Comparison of ENCODE assay signal across 14 cellular contexts in the genomic region with DNA sequence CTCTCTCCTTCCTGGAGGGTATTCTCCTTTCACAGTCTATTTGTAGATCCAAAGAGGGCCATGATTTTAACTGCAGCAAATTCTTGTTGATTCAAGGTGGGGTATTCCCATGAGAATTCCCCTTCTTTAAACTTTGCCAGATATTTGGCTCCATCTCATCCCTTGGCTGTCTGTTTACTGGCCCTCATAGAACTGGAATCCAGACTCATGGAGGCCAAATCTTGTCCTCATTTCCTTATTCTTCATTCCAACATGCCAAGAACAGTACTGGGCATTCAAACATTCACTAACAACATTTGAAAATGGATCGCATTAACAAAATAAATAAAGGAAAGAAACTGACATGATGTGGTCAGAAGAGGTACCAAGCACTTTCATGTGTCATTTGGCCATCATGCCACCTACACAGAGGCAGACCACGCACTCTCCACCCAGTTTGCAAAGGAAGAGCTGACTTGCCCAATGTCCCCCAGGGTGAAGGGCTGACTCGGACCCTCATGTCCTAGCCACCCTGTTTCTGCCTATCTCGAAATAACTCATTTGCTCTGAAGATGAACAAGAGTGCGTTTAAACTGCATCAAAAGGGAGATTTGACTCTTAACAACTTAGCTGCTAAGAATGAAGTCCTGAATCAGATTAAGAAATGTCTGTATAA. TPM values are rescaled to one million over a fixed set of nuclear protein-coding genes. Genes with fewer than 3 reads are reported as not detected.
DNase-seq lines count a peak whose midpoint lies in the region; ATAC-seq, FAIRE-seq and TF ChIP-seq lines count a peak whose summit lies in the region.
"Had no signal": no experiment of that assay in that cellular context is flagged by ENCODE, and none has a peak within 500 bp of the region (broad histone marks: within the 10 kb centered on the region; RNA-seq: fewer than 3 reads in every experiment).

No MANE protein-coding gene starts in this region.

- in situ Hi-C loops in HepG2 (cut with HindIII; ENCODE audit: extremely low pct_ligation_motif_present, low pct_unique_long_range_greater_than_20kb): no loop called here

- no peaks in the 10 kb centered on the region for H3K79me2 ChIP-seq in HepG2 (ENCODE audit: insufficient read depth, low read length)

- peaks cover 4% of the 10 kb centered on the region for H3K36me3 Mint-ChIP-seq in natural killer cell treated with Interleukin-12 subunit alpha and Interleukin-12 subunit beta and Interleukin-15 and Interleukin-18, amount 100 ng/mL, for 72 hours

- H3K27ac ChIP-seq in liver (ENCODE audit: low read depth in 1 of 2, low read length in 2 of 2) (peak overlapping the region; percentile 33 to 63), HepG2 (ENCODE audit: extremely low read length, insufficient read depth, low read length) (no peak overlapping the region), esophagus squamous epithelium (peak overlapping the region; percentile 33 to 67 (median 60))
- H3K27ac ChIP-seq: epithelial cell of prostate had no signal

- no peaks in the 10 kb centered on the region for H3K27me3 Mint-ChIP-seq in natural killer cell treated with Interleukin-12 subunit alpha and Interleukin-12 subunit beta and Interleukin-15 and Interleukin-18, amount 100 ng/mL, for 72 hours

- no peaks in the 10 kb centered on the region for H3K9me3 Mint-ChIP-seq in natural killer cell treated with Interleukin-12 subunit alpha and Interleukin-12 subunit beta and Interleukin-15 and Interleukin-18, amount 100 ng/mL, for 72 hours

- BruUV-seq in HepG2 (replicated peaks; lab: Mats Ljungman, UMichigan): no TSS peak

- intact Hi-C loops in HepG2 (cut with micrococcal nuclease; ENCODE audit: unreplicated experiment) (no loop called here), esophagus squamous epithelium (cut with DNase I) (no loop called here)

- peaks cover 2 to 17% (median 15%) of the 10 kb centered on the region in 4 donors for H3K4me1 ChIP-seq in liver (ENCODE audit: control insufficient read depth in 4 of 4, insufficient read depth in 4 of 4, low read length in 3 of 4)
- peaks cover 10% of the 10 kb centered on the region for H3K4me1 ChIP-seq in HepG2 (ENCODE audit: insufficient read depth, low read length)
- H3K4me1 ChIP-seq in esophagus squamous epithelium: peaks cover 16 to 59% (median 28%) of the 10 kb centered on the region in 3 donors

- no peak for ATAC-seq in HepG2
- peak in 1 of 2 donors; percentile 71 for ATAC-seq in natural killer cell treated with Interleukin-12 subunit alpha and Interleukin-12 subunit beta and Interleukin-15 and Interleukin-18, amount 100 ng/mL, for 72 hours

- no peak for DNase-seq in HepG2 (ENCODE audit: low spot score)
- DNase-seq in esophagus squamous epithelium (lab: John Stamatoyannopoulos, UW): no peak
- DNase-seq in natural killer cell treated with Interleukin-12 subunit alpha and Interleukin-12 subunit beta and Interleukin-15 and Interleukin-18, amount 100 ng/mL, for 72 hours (ENCODE audit: low spot score): no peak
- DNase-seq in foreskin melanocyte: no peak
- DNase-seq in islet precursor cell: no peak
- no peak for DNase-seq in DMS79 treated with DMSO at 0.1 percent for 48 hours (lab: John Stamatoyannopoulos, UW)
- DNase-seq in NCI-H524 treated with DMSO at 0.1 percent for 48 hours (lab: John Stamatoyannopoulos, UW): no peak
- DNase-seq: NCI-H2107, T-helper 2 cell, trophoblast cell had no signal

- TF ChIP-seq POLR2A in HepG2 (IDR thresholded peaks at IDR 0.05; ENCODE audit: insufficient read depth in 1 of 2, low read depth in 2 of 2, low read length in 2 of 2): no peak
- TF ChIP-seq POLR2A in esophagus squamous epithelium (IDR thresholded peaks at IDR 0.05): no peak

- no peak overlapping the region for H3K9ac ChIP-seq in liver (ENCODE audit: low read depth in 1 of 2, low read length in 2 of 2)
- no peak overlapping the region for H3K9ac ChIP-seq in HepG2 (ENCODE audit: insufficient read depth, low read depth, low read length)

- no peak overlapping the region for H2AFZ ChIP-seq in HepG2 (ENCODE audit: low read length)

- no peak overlapping the region for H3K4me2 ChIP-seq in HepG2 (ENCODE audit: low read depth, low read length)

- TF ChIP-seq RAD21 in liver (IDR thresholded peaks at IDR 0.05): no peak
- TF ChIP-seq RAD21 in HepG2 (CRISPR knock-in tag; IDR thresholded peaks at IDR 0.05): no peak

- FAIRE-seq in HepG2 (lab: Jason Lieb, UNC): no peak
- FAIRE-seq: GM18507, keratinocyte had no signal

- H3K27ac Mint-ChIP-seq in natural killer cell treated with Interleukin-12 subunit alpha and Interleukin-12 subunit beta and Interleukin-15 and Interleukin-18, amount 100 ng/mL, for 72 hours: peak overlapping the region; percentile 63 to 90

- TF ChIP-seq EP300 in HepG2 (IDR thresholded peaks at IDR 0.05; ENCODE audit: low read depth in 2 of 2, low read length in 2 of 2): no peak
- TF ChIP-seq EP300 in HepG2 (CRISPR knock-in tag; IDR thresholded peaks at IDR 0.05; ENCODE audit: borderline replicate concordance): no peak

- H3K4me1 Mint-ChIP-seq in natural killer cell treated with Interleukin-12 subunit alpha and Interleukin-12 subunit beta and Interleukin-15 and Interleukin-18, amount 100 ng/mL, for 72 hours (ENCODE audit: low read depth in 2 of 2): peaks cover 32 to 52% of the 10 kb centered on the region in 2 donors

- POLR2A ChIA-PET in HepG2 (lab: Yijun Ruan, JAX): no interaction called here

- H3K27me3 ChIP-seq in liver (ENCODE audit: control insufficient read depth in 4 of 4, insufficient read depth in 4 of 4, low read length in 3 of 4) (no peaks in the 10 kb centered on the region), HepG2 (ENCODE audit: control insufficient read depth in 1 of 2, insufficient read depth in 2 of 2, low read length in 2 of 2) (no peaks in the 10 kb centered on the region), esophagus squamous epithelium (no peaks in the 10 kb centered on the region)

- H4K20me1 ChIP-seq in HepG2 (ENCODE audit: insufficient read depth, low read length): no peaks in the 10 kb centered on the region

- CTCF ChIA-PET in HepG2 (lab: Yijun Ruan, JAX; ENCODE audit: low intra/inter-chr PET ratio, low total read pairs): no interaction called here

- H3K36me3 ChIP-seq in liver (ENCODE audit: control insufficient read depth in 4 of 4, insufficient read depth in 3 of 4, low read depth in 1 of 4, low read length in 3 of 4) (no peaks in the 10 kb centered on the region), HepG2 (replicated peaks in 1 of 2; ENCODE audit: control insufficient read depth in 1 of 2, insufficient read depth in 2 of 2, low read length in 2 of 2) (peaks cover 3 to 7% of the 10 kb centered on the region in 2 experiments; a peak in 3 of 5 replicates), esophagus squamous epithelium (peaks cover 0 to 8% (median 0%) of the 10 kb centered on the region in 3 donors)

- H3K9me3 ChIP-seq in liver (ENCODE audit: control insufficient read depth in 4 of 4, low read length in 3 of 4) (no peaks in the 10 kb centered on the region), HepG2 (ENCODE audit: low read length) (no peaks in the 10 kb centered on the region), esophagus squamous epithelium (no peaks in the 10 kb centered on the region)

- WGBS in liver: 89% methylated on average over 5 of the region's 5 CpGs
- 95% methylated on average over 5 of the region's 5 CpGs for WGBS in HepG2 (ENCODE audit: low lambda C conversion rate)
- WGBS in esophagus squamous epithelium, 2 donors: 63 to 69% methylated on average over 5 of the region's 5 CpGs

- TF ChIP-seq CTCF in liver (IDR thresholded peaks at IDR 0.05; ENCODE audit: low read depth, low read length, missing input control) (no peak), HepG2 (CRISPR knock-in tag; IDR thresholded peaks at IDR 0.05) (no peak), esophagus squamous epithelium (IDR thresholded peaks at IDR 0.05) (no peak)

- peak overlapping the region; percentile 23 for H3K4me3 Mint-ChIP-seq in natural killer cell treated with Interleukin-12 subunit alpha and Interleukin-12 subunit beta and Interleukin-15 and Interleukin-18, amount 100 ng/mL, for 72 hours

- H3K4me3 ChIP-seq in liver (ENCODE audit: low read depth in 1 of 3, low read length in 3 of 3) (no peak overlapping the region), HepG2 (replicated peaks in 1 of 3; ENCODE audit: insufficient read depth in 1 of 3, low read depth in 2 of 3, low read length in 3 of 3) (no peak overlapping the region), esophagus squamous epithelium (no peak overlapping the region)

RNA-seq across cellular contexts. Expression of gene SLC35B1, which starts 23.1 kb away (rescaled TPM):
- 10 to 100 TPM; 29.8 to 90.1 TPM for total RNA-seq in liver
- polyA plus RNA-seq in liver: 10 to 100 TPM; 67.0 to 86.5 TPM
- 67.0 and 113 TPM in 2 replicates for total RNA-seq in HepG2 (2016; rRNA removed; fragmentation: Illumina TruSeq; extraction: Trizol)
- total RNA-seq in HepG2 (2016; cell fraction: cytosol; rRNA removed; fragmentation: Illumina TruSeq; extraction: Trizol; ENCODE audit: low read depth): 128 and 146 TPM in 2 replicates
- total RNA-seq in HepG2 (2016; cell fraction: insoluble cytoplasmic fraction; rRNA removed; fragmentation: Illumina TruSeq; extraction: Trizol): 68.0 and 117 TPM in 2 replicates
- total RNA-seq in HepG2 (2016; cell fraction: membrane; rRNA removed; fragmentation: Illumina TruSeq; extraction: Trizol): 115 and 123 TPM in 2 replicates
- 105 and 117 TPM in 2 replicates for total RNA-seq in HepG2 (2016; cell fraction: nucleus; rRNA removed; fragmentation: Illumina TruSeq; extraction: Trizol)
- polyA plus RNA-seq in HepG2 (2011; rRNA removed): 83.6 and 99.6 TPM in 2 replicates
- polyA plus RNA-seq in HepG2 (2011; cell fraction: cytosol; rRNA removed): 70.6 and 97.9 TPM in 2 replicates
- polyA plus RNA-seq in HepG2 (2011; cell fraction: nucleus; rRNA removed): 79.1 and 84.2 TPM in 2 replicates
- polyA plus RNA-seq in HepG2 (2012): 60.8 and 61.5 TPM in 2 replicates
- 123 and 149 TPM in 2 replicates for polyA plus RNA-seq in HepG2 (2016; cell fraction: cytosol; fragmentation: Illumina TruSeq; extraction: Trizol; ENCODE audit: low read depth)
- 70.3 and 81.2 TPM in 2 replicates for polyA plus RNA-seq in HepG2 (2016; cell fraction: insoluble cytoplasmic fraction; fragmentation: Illumina TruSeq; extraction: Trizol; ENCODE audit: low read depth)
- polyA plus RNA-seq in HepG2 (2016; cell fraction: membrane; fragmentation: Illumina TruSeq; extraction: Trizol; ENCODE audit: low read depth): 114 and 119 TPM in 2 replicates
- polyA plus RNA-seq in HepG2 (2016; cell fraction: nucleus; fragmentation: Illumina TruSeq; extraction: Trizol; ENCODE audit: insufficient read depth, low read depth): 186 and 193 TPM in 2 replicates
- 81.3 and 114 TPM in 2 replicates for polyA minus RNA-seq in HepG2 (2011; rRNA and poly(A)+ RNA removed; ENCODE audit: low replicate concordance)
- 27.6 and 41.2 TPM in 2 replicates for polyA minus RNA-seq in HepG2 (2011; cell fraction: cytosol; rRNA and poly(A)+ RNA removed)
- 67.3 and 71.3 TPM in 2 replicates for polyA minus RNA-seq in HepG2 (2011; cell fraction: nucleus; rRNA and poly(A)+ RNA removed)
- 10 to 100 TPM; 32.4 to 68.5 (median 36.2) TPM for total RNA-seq in esophagus squamous epithelium
- total RNA-seq in natural killer cell treated with Interleukin-12 subunit alpha and Interleukin-12 subunit beta and Interleukin-15 and Interleukin-18, amount 100 ng/mL, for 72 hours: 100 to 1,000 TPM in 1 of 2 donors, 10 to 100 TPM in 1; 90.9 to 115 TPM

RNA-seq across cellular contexts. Expression of gene FAM117A, which starts 33.0 kb away (rescaled TPM):
- total RNA-seq in liver (10 to 100 TPM in 1 of 2 donors, 1 to 10 TPM in 1; 6.4 to 39.3 TPM), HepG2 (2016; rRNA removed; fragmentation: Illumina TruSeq; extraction: Trizol) (12.1 and 12.3 TPM in 2 replicates), esophagus squamous epithelium (1 to 10 TPM; 5.6 to 7.5 (median 6.5) TPM)
- polyA plus RNA-seq in liver (1 to 10 TPM; 4.5 to 4.6 TPM), HepG2 (2011; rRNA removed) (19.8 and 22.0 TPM in 2 replicates)
- 10.9 and 12.0 TPM in 2 replicates for total RNA-seq in HepG2 (2016; cell fraction: cytosol; rRNA removed; fragmentation: Illumina TruSeq; extraction: Trizol; ENCODE audit: low read depth)
- total RNA-seq in HepG2 (2016; cell fraction: insoluble cytoplasmic fraction; rRNA removed; fragmentation: Illumina TruSeq; extraction: Trizol): 9.9 and 12.6 TPM in 2 replicates
- 21.3 and 21.9 TPM in 2 replicates for total RNA-seq in HepG2 (2016; cell fraction: membrane; rRNA removed; fragmentation: Illumina TruSeq; extraction: Trizol)
- 8.1 and 8.9 TPM in 2 replicates for total RNA-seq in HepG2 (2016; cell fraction: nucleus; rRNA removed; fragmentation: Illumina TruSeq; extraction: Trizol)
- 11.4 and 15.9 TPM in 2 replicates for polyA plus RNA-seq in HepG2 (2011; cell fraction: cytosol; rRNA removed)
- 17.2 and 20.5 TPM in 2 replicates for polyA plus RNA-seq in HepG2 (2011; cell fraction: nucleus; rRNA removed)
- polyA plus RNA-seq in HepG2 (2012): 11.3 and 12.2 TPM in 2 replicates
- 19.0 and 20.2 TPM in 2 replicates for polyA plus RNA-seq in HepG2 (2016; cell fraction: cytosol; fragmentation: Illumina TruSeq; extraction: Trizol; ENCODE audit: low read depth)
- polyA plus RNA-seq in HepG2 (2016; cell fraction: insoluble cytoplasmic fraction; fragmentation: Illumina TruSeq; extraction: Trizol; ENCODE audit: low read depth): 19.2 and 23.6 TPM in 2 replicates
- 28.9 and 33.3 TPM in 2 replicates for polyA plus RNA-seq in HepG2 (2016; cell fraction: membrane; fragmentation: Illumina TruSeq; extraction: Trizol; ENCODE audit: low read depth)
- polyA plus RNA-seq in HepG2 (2016; cell fraction: nucleus; fragmentation: Illumina TruSeq; extraction: Trizol; ENCODE audit: insufficient read depth, low read depth): 20.1 and 22.1 TPM in 2 replicates
- 32.1 TPM in 1 of 2 replicates, not detected in the other for polyA minus RNA-seq in HepG2 (2011; rRNA and poly(A)+ RNA removed; ENCODE audit: low replicate concordance)
- polyA minus RNA-seq in HepG2 (2011; cell fraction: cytosol; rRNA and poly(A)+ RNA removed): 6.7 and 8.0 TPM in 2 replicates
- 7.9 and 8.7 TPM in 2 replicates for polyA minus RNA-seq in HepG2 (2011; cell fraction: nucleus; rRNA and poly(A)+ RNA removed)
- 10 to 100 TPM; 22.4 to 36.4 TPM for total RNA-seq in natural killer cell treated with Interleukin-12 subunit alpha and Interleukin-12 subunit beta and Interleukin-15 and Interleukin-18, amount 100 ng/mL, for 72 hours

RNA-seq across cellular contexts. Expression of gene SPOP, which starts 53.0 kb away (rescaled TPM):
- total RNA-seq in liver (10 to 100 TPM; 48.6 to 50.8 TPM), HepG2 (2016; rRNA removed; fragmentation: Illumina TruSeq; extraction: Trizol) (60.8 and 79.4 TPM in 2 replicates), esophagus squamous epithelium (10 to 100 TPM; 18.1 to 67.5 (median 36.5) TPM)
- polyA plus RNA-seq in liver (10 to 100 TPM; 21.6 to 36.3 TPM), HepG2 (2011; rRNA removed) (52.8 and 53.9 TPM in 2 replicates)
- total RNA-seq in HepG2 (2016; cell fraction: cytosol; rRNA removed; fragmentation: Illumina TruSeq; extraction: Trizol; ENCODE audit: low read depth): 19.9 and 21.7 TPM in 2 replicates
- total RNA-seq in HepG2 (2016; cell fraction: insoluble cytoplasmic fraction; rRNA removed; fragmentation: Illumina TruSeq; extraction: Trizol): 63.3 and 71.0 TPM in 2 replicates
- 43.8 and 45.3 TPM in 2 replicates for total RNA-seq in HepG2 (2016; cell fraction: membrane; rRNA removed; fragmentation: Illumina TruSeq; extraction: Trizol)
- total RNA-seq in HepG2 (2016; cell fraction: nucleus; rRNA removed; fragmentation: Illumina TruSeq; extraction: Trizol): 46.2 and 51.9 TPM in 2 replicates
- 26.8 and 29.2 TPM in 2 replicates for polyA plus RNA-seq in HepG2 (2011; cell fraction: cytosol; rRNA removed)
- 30.1 and 34.8 TPM in 2 replicates for polyA plus RNA-seq in HepG2 (2011; cell fraction: nucleus; rRNA removed)
- 43.7 and 44.1 TPM in 2 replicates for polyA plus RNA-seq in HepG2 (2012)
- 9.7 and 11.5 TPM in 2 replicates for polyA plus RNA-seq in HepG2 (2016; cell fraction: cytosol; fragmentation: Illumina TruSeq; extraction: Trizol; ENCODE audit: low read depth)
- 61.1 and 61.7 TPM in 2 replicates for polyA plus RNA-seq in HepG2 (2016; cell fraction: insoluble cytoplasmic fraction; fragmentation: Illumina TruSeq; extraction: Trizol; ENCODE audit: low read depth)
- polyA plus RNA-seq in HepG2 (2016; cell fraction: membrane; fragmentation: Illumina TruSeq; extraction: Trizol; ENCODE audit: low read depth): 21.7 and 24.5 TPM in 2 replicates
- polyA plus RNA-seq in HepG2 (2016; cell fraction: nucleus; fragmentation: Illumina TruSeq; extraction: Trizol; ENCODE audit: insufficient read depth, low read depth): 48.8 and 52.8 TPM in 2 replicates
- 81.2 and 98.5 TPM in 2 replicates for polyA minus RNA-seq in HepG2 (2011; rRNA and poly(A)+ RNA removed; ENCODE audit: low replicate concordance)
- 39.3 and 41.6 TPM in 2 replicates for polyA minus RNA-seq in HepG2 (2011; cell fraction: cytosol; rRNA and poly(A)+ RNA removed)
- 61.2 and 77.8 TPM in 2 replicates for polyA minus RNA-seq in HepG2 (2011; cell fraction: nucleus; rRNA and poly(A)+ RNA removed)
- 10 to 100 TPM; 59.3 to 87.7 TPM for total RNA-seq in natural killer cell treated with Interleukin-12 subunit alpha and Interleukin-12 subunit beta and Interleukin-15 and Interleukin-18, amount 100 ng/mL, for 72 hours

RNA-seq across cellular contexts. Expression of gene KAT7, which starts 57.6 kb away (rescaled TPM):
- total RNA-seq in liver (10 to 100 TPM; 19.1 to 24.2 TPM), HepG2 (2016; rRNA removed; fragmentation: Illumina TruSeq; extraction: Trizol) (39.2 and 43.8 TPM in 2 replicates), esophagus squamous epithelium (10 to 100 TPM; 22.6 to 32.6 (median 26.6) TPM)
- polyA plus RNA-seq in liver (1 to 10 TPM; 6.1 to 6.2 TPM), HepG2 (2011; rRNA removed) (17.2 and 21.2 TPM in 2 replicates)
- 7.5 and 9.1 TPM in 2 replicates for total RNA-seq in HepG2 (2016; cell fraction: cytosol; rRNA removed; fragmentation: Illumina TruSeq; extraction: Trizol; ENCODE audit: low read depth)
- 38.8 and 41.1 TPM in 2 replicates for total RNA-seq in HepG2 (2016; cell fraction: insoluble cytoplasmic fraction; rRNA removed; fragmentation: Illumina TruSeq; extraction: Trizol)
- total RNA-seq in HepG2 (2016; cell fraction: membrane; rRNA removed; fragmentation: Illumina TruSeq; extraction: Trizol): 14.7 and 17.3 TPM in 2 replicates
- total RNA-seq in HepG2 (2016; cell fraction: nucleus; rRNA removed; fragmentation: Illumina TruSeq; extraction: Trizol): 47.4 and 58.4 TPM in 2 replicates
- polyA plus RNA-seq in HepG2 (2011; cell fraction: cytosol; rRNA removed): 11.2 and 13.2 TPM in 2 replicates
- 21.2 and 24.5 TPM in 2 replicates for polyA plus RNA-seq in HepG2 (2011; cell fraction: nucleus; rRNA removed)
- polyA plus RNA-seq in HepG2 (2012): 16.5 and 22.9 TPM in 2 replicates
- 1.2 and 1.6 TPM in 2 replicates for polyA plus RNA-seq in HepG2 (2016; cell fraction: cytosol; fragmentation: Illumina TruSeq; extraction: Trizol; ENCODE audit: low read depth)
- 35.8 and 38.8 TPM in 2 replicates for polyA plus RNA-seq in HepG2 (2016; cell fraction: insoluble cytoplasmic fraction; fragmentation: Illumina TruSeq; extraction: Trizol; ENCODE audit: low read depth)
- polyA plus RNA-seq in HepG2 (2016; cell fraction: membrane; fragmentation: Illumina TruSeq; extraction: Trizol; ENCODE audit: low read depth): 5.3 and 5.7 TPM in 2 replicates
- polyA plus RNA-seq in HepG2 (2016; cell fraction: nucleus; fragmentation: Illumina TruSeq; extraction: Trizol; ENCODE audit: insufficient read depth, low read depth): 32.7 and 33.9 TPM in 2 replicates
- 35.4 and 40.6 TPM in 2 replicates for polyA minus RNA-seq in HepG2 (2011; rRNA and poly(A)+ RNA removed; ENCODE audit: low replicate concordance)
- polyA minus RNA-seq in HepG2 (2011; cell fraction: cytosol; rRNA and poly(A)+ RNA removed): 20.4 and 21.7 TPM in 2 replicates
- polyA minus RNA-seq in HepG2 (2011; cell fraction: nucleus; rRNA and poly(A)+ RNA removed): 84.9 and 89.1 TPM in 2 replicates
- 10 to 100 TPM; 75.8 to 98.5 TPM for total RNA-seq in natural killer cell treated with Interleukin-12 subunit alpha and Interleukin-12 subunit beta and Interleukin-15 and Interleukin-18, amount 100 ng/mL, for 72 hours
